Comparison of ENCODE assay signal across 8 cellular contexts in genomic region chr9:83979812-83980394, GRCh38. TPM values are rescaled to one million over a fixed set of nuclear protein-coding genes. Genes with fewer than 3 reads are reported as not detected.
A peak's percentile ranks its signal among the peaks of the same experiment; 100 is the strongest.
DNase-seq lines count a peak whose midpoint lies in the region; ATAC-seq lines count a peak whose summit lies in the region.

Gene HNRNPK, minus strand, starts transcription at chr9:83980215. Its CDS starts 1,963 bp downstream, at chr9:83978252.

- peak within 1 kb of the TSS; percentile 99 for H3K4me3 ChIP-seq in endocrine pancreas (ENCODE audit: control insufficient read depth, insufficient read depth, low read length)
- peak within 1 kb of the TSS; percentile 98 for H3K4me3 ChIP-seq in mesendoderm (ENCODE audit: low read length)

- H3K18ac ChIP-seq in mesendoderm (ENCODE audit: low read length), result peak within 1 kb of the TSS; percentile 94

- peak within 1 kb of the TSS; percentile 46 for H2BK120ac ChIP-seq in mesendoderm (ENCODE audit: low read depth, low read length)

- peaks cover 29% of the 10 kb centered on the region for H3K4me1 ChIP-seq in endocrine pancreas (ENCODE audit: control insufficient read depth, insufficient read depth, low read length)
- H3K4me1 ChIP-seq in mesendoderm (ENCODE audit: control insufficient read depth, low read depth, low read length), result no peaks in the 10 kb centered on the region

- peak within 1 kb of the TSS; percentile 89 for H3K27ac ChIP-seq in mesendoderm (ENCODE audit: low read depth, low read length)

- peak within 1 kb of the TSS; percentile 85 for H3K4me2 ChIP-seq in mesendoderm (ENCODE audit: low read length)

- H2BK5ac ChIP-seq in mesendoderm (ENCODE audit: low read length), result peak within 1 kb of the TSS; percentile 94

- H3K9me3 ChIP-seq in endocrine pancreas (ENCODE audit: control insufficient read depth, low read length), result no peaks in the 10 kb centered on the region

- ATAC-seq in GM21390 (IDR thresholded peaks at IDR 0.05; ENCODE audit: unreplicated experiment), result peak; percentile 74

- H3K56ac ChIP-seq in mesendoderm (ENCODE audit: low read length), result peak within 1 kb of the TSS; percentile 99

- no peak within 1 kb of the TSS for H2BK15ac ChIP-seq in mesendoderm (replicated peaks; ENCODE audit: low read depth)

- H4K5ac ChIP-seq in mesendoderm (ENCODE audit: low read length), result peak within 1 kb of the TSS; percentile 33

- in situ Hi-C loops in Caki2 (cut with HindIII; ENCODE audit: low pct_unique_long_range_greater_than_20kb, low sequenced_read_pairs), result no loop called here

- H3K9ac ChIP-seq in endocrine pancreas (ENCODE audit: control insufficient read depth, insufficient read depth, low read length) (peak within 1 kb of the TSS; percentile 90), mesendoderm (ENCODE audit: low read length) (peak within 1 kb of the TSS; percentile 99)

- peak within 1 kb of the TSS; percentile 99 for H3K4ac ChIP-seq in mesendoderm (ENCODE audit: low read depth, low read length)

- no peaks in the 10 kb centered on the region for H3K36me3 ChIP-seq in endocrine pancreas (ENCODE audit: control insufficient read depth, insufficient read depth, low read length)
- H3K36me3 ChIP-seq in mesendoderm (ENCODE audit: control insufficient read depth, insufficient read depth, low read length), result peaks cover 5% of the 10 kb centered on the region

- H4K8ac ChIP-seq in mesendoderm (ENCODE audit: low read depth, low read length), result peak within 1 kb of the TSS; percentile 56

- no peaks in the 10 kb centered on the region for H3K27me3 ChIP-seq in endocrine pancreas (ENCODE audit: control insufficient read depth, insufficient read depth, low read length)
- H3K27me3 ChIP-seq in mesendoderm (ENCODE audit: insufficient read depth, low read length, poor library complexity), result no peaks in the 10 kb centered on the region

- WGBS in mesendoderm (ENCODE audit: extremely low coverage, insufficient coverage, low lambda C conversion rate), result no CpG with 5 or more reads among the region's 57 CpGs

- peaks cover 75% of the 10 kb centered on the region for H3K79me2 ChIP-seq in mesendoderm (ENCODE audit: control insufficient read depth, insufficient read depth, low read length)

- peak within 1 kb of the TSS; percentile 81 for H3K23ac ChIP-seq in mesendoderm (ENCODE audit: low read length)

- peaks cover 4% of the 10 kb centered on the region for H3K79me1 ChIP-seq in mesendoderm (ENCODE audit: low read length)

- DNase-seq in Caki2 (ENCODE audit: low read depth) (peak; percentile 94), HUDEP-2 (lab: John Stamatoyannopoulos, UW; ENCODE audit: unreplicated experiment in 76 of 76) (peak; percentile 63 to 99 (median 96)), NOMO-1 treated with dmso at 0.1 percent for 144 hours (lab: John Stamatoyannopoulos, UW; ENCODE audit: unreplicated experiment) (peak; percentile 73), mesendoderm (peak; percentile 98)
- DNase-seq in activated CD8-positive, alpha-beta memory T cell treated with anti-CD3 and anti-CD28 coated beads, Interleukin-2, amount 50 U/mL, for 1 hour (ENCODE audit: extremely low read depth), result peak; percentile 99
- DNase-seq in stimulated activated CD8-positive, alpha-beta memory T cell treated with anti-CD3 and anti-CD28 coated beads, Interleukin-12 subunit alpha, Interleukin-12 subunit beta, amount 100 ng/mL, for 4 hours (ENCODE audit: low read depth), result peak; percentile 98

- H2AK5ac ChIP-seq in mesendoderm (ENCODE audit: low read length), result peak within 1 kb of the TSS; percentile 81

RNA-seq across cellular contexts. Expression of gene HNRNPK, which starts in this region (rescaled TPM):
- 655 and 719 TPM in 2 replicates for total RNA-seq in Caki2 (2014; rRNA removed; shearing (Covaris generic); ENCODE audit: low replicate concordance)
- 765 TPM for polyA plus RNA-seq in mesendoderm (2013, experiment 1 of 2)
- polyA plus RNA-seq in mesendoderm (2013, experiment 2 of 2), result 777 TPM

Comparison
In these comparisons a context has a peak if more than half of its experiments do, and no peak if none do; other contexts are left out.
1. Peak in every context shown above with its lines: DNase-seq, ATAC-seq, H3K4me3 ChIP-seq and H3K27ac ChIP-seq.